ENCODE assay signal across 8 cellular contexts in the genomic region with DNA sequence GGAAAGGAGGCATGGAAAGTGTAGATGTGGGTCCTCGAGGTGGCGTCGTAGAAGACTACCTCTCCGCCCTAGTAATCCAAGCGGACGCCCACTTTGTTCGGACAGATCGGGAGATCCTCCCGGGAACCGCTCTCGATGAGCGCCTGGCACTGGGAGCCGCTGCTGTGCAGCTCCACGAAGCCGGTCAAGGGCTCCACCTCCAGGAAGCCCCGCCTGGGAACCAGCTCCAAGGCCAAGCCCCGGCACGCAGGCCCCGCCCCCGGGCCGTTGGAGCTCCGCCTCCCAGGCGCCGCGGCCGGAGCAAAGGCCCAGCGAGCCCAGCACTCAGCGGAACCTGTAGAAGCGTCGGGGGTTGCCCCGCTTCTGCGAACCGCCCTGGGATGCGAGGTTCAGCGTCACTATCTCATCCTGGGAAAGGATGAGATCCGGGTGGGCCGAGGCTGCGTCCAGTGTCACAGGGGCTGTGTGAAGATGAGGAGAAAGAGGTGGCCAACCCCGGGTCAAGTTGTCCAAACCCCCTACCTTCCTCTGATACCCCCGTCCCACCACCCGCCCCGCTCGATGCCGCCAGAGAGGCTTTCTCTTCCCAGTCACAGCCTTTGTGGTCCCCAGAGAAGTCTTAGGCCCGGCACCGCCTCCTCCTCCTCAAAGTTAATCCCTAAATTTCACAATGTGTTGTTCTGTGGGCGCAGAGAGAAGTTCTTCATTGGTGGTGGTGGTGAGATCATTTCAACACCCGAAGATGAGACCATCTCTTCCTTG. TPM values are rescaled to one million over a fixed set of nuclear protein-coding genes. Genes with fewer than 3 reads are reported as not detected.
DNase-seq lines count a peak whose midpoint lies in the region; ATAC-seq and TF ChIP-seq lines count a peak whose summit lies in the region.

No MANE protein-coding gene starts in this region.

- H3K4me1 ChIP-seq in RWPE2 (ENCODE audit: insufficient read depth, poor library complexity, severe bottlenecking), result peaks cover 12% of the 10 kb centered on the region

- H3K9me3 Mint-ChIP-seq in natural killer cell treated with Interleukin-12 subunit alpha and Interleukin-12 subunit beta and Interleukin-15 and Interleukin-18, amount 100 ng/mL, for 72 hours, result no peaks in the 10 kb centered on the region

- H3K36me3 Mint-ChIP-seq in natural killer cell treated with Interleukin-12 subunit alpha and Interleukin-12 subunit beta and Interleukin-15 and Interleukin-18, amount 100 ng/mL, for 72 hours, result no peaks in the 10 kb centered on the region

- no peaks in the 10 kb centered on the region for H3K27me3 ChIP-seq in RWPE2 (ENCODE audit: insufficient read depth, poor library complexity, severe bottlenecking)

- no peak for TF ChIP-seq CTCF in RWPE2 (IDR thresholded peaks at IDR 0.05; ENCODE audit: poor library complexity, severe bottlenecking)

- H3K9me3 ChIP-seq in RWPE2 (ENCODE audit: severe bottlenecking), result no peaks in the 10 kb centered on the region

- H3K4me3 ChIP-seq in RWPE2 (ENCODE audit: severe bottlenecking), result peak overlapping the region; percentile 23

- no peaks in the 10 kb centered on the region for H3K36me3 ChIP-seq in RWPE2 (ENCODE audit: low read depth)

- peaks cover 45 to 51% of the 10 kb centered on the region in 2 donors for H3K27me3 Mint-ChIP-seq in natural killer cell treated with Interleukin-12 subunit alpha and Interleukin-12 subunit beta and Interleukin-15 and Interleukin-18, amount 100 ng/mL, for 72 hours

- H3K27ac Mint-ChIP-seq in natural killer cell treated with Interleukin-12 subunit alpha and Interleukin-12 subunit beta and Interleukin-15 and Interleukin-18, amount 100 ng/mL, for 72 hours, result peak overlapping the region in 1 of 2 donors; percentile 58

- peak overlapping the region; percentile 40 for H3K27ac ChIP-seq in RWPE2 (ENCODE audit: poor library complexity, severe bottlenecking)

- peaks cover 31 to 33% of the 10 kb centered on the region in 2 donors for H3K4me1 Mint-ChIP-seq in natural killer cell treated with Interleukin-12 subunit alpha and Interleukin-12 subunit beta and Interleukin-15 and Interleukin-18, amount 100 ng/mL, for 72 hours (ENCODE audit: low read depth in 2 of 2)

- H3K4me3 Mint-ChIP-seq in natural killer cell treated with Interleukin-12 subunit alpha and Interleukin-12 subunit beta and Interleukin-15 and Interleukin-18, amount 100 ng/mL, for 72 hours, result peak overlapping the region; percentile 79

- ATAC-seq in RWPE2 (ENCODE audit: low read depth), result peak; percentile 87
- peak; percentile 88 to 94 for ATAC-seq in natural killer cell treated with Interleukin-12 subunit alpha and Interleukin-12 subunit beta and Interleukin-15 and Interleukin-18, amount 100 ng/mL, for 72 hours

- DNase-seq in NCI-H1417 (lab: John Stamatoyannopoulos, UW), result peak; percentile 73 to 84 (median 77)
- DNase-seq in NCI-H1417 treated with DMSO at 0.1 percent for 48 hours (lab: John Stamatoyannopoulos, UW), result no peak
- DNase-seq in HS-5 (ENCODE audit: low read depth), result peak; percentile 63
- peak; percentile 92 for DNase-seq in RWPE2 (ENCODE audit: low spot score)
- peak; percentile 44 for DNase-seq in activated gamma-delta T cell (lab: John Stamatoyannopoulos, UW)
- DNase-seq in fibroblast of the conjunctiva (ENCODE audit: low read depth), result peak; percentile 63
- peak; percentile 84 for DNase-seq in natural killer cell treated with Interleukin-12 subunit alpha and Interleukin-12 subunit beta and Interleukin-15 and Interleukin-18, amount 100 ng/mL, for 72 hours (ENCODE audit: low spot score)
- DNase-seq in stimulated activated naive CD4-positive, alpha-beta T cell (lab: John Stamatoyannopoulos, UW), result peak in 5 of 6 experiments; percentile 12 to 72 (median 43)

RNA-seq across cellular contexts. Expression of gene TRIM31, which starts 10.8 kb away (rescaled TPM):
- not detected for total RNA-seq in natural killer cell treated with Interleukin-12 subunit alpha and Interleukin-12 subunit beta and Interleukin-15 and Interleukin-18, amount 100 ng/mL, for 72 hours

RNA-seq across cellular contexts. Expression of gene RNF39, which starts 26.6 kb away (rescaled TPM):
- total RNA-seq in natural killer cell treated with Interleukin-12 subunit alpha and Interleukin-12 subunit beta and Interleukin-15 and Interleukin-18, amount 100 ng/mL, for 72 hours, result not detected

RNA-seq across cellular contexts. Expression of gene TRIM40, which starts 33.8 kb away (rescaled TPM):
- not detected for total RNA-seq in natural killer cell treated with Interleukin-12 subunit alpha and Interleukin-12 subunit beta and Interleukin-15 and Interleukin-18, amount 100 ng/mL, for 72 hours

RNA-seq across cellular contexts. Expression of gene PPP1R11, which starts 35.1 kb away (rescaled TPM):
- total RNA-seq in natural killer cell treated with Interleukin-12 subunit alpha and Interleukin-12 subunit beta and Interleukin-15 and Interleukin-18, amount 100 ng/mL, for 72 hours, result 10 to 100 TPM; 50.3 to 82.0 TPM

RNA-seq across cellular contexts. Expression of gene POLR1H, which starts 41.1 kb away (rescaled TPM):
- 10 to 100 TPM; 41.5 to 58.1 TPM for total RNA-seq in natural killer cell treated with Interleukin-12 subunit alpha and Interleukin-12 subunit beta and Interleukin-15 and Interleukin-18, amount 100 ng/mL, for 72 hours
